11 cellular contexts compared by ENCODE assay signal in the genomic region with DNA sequence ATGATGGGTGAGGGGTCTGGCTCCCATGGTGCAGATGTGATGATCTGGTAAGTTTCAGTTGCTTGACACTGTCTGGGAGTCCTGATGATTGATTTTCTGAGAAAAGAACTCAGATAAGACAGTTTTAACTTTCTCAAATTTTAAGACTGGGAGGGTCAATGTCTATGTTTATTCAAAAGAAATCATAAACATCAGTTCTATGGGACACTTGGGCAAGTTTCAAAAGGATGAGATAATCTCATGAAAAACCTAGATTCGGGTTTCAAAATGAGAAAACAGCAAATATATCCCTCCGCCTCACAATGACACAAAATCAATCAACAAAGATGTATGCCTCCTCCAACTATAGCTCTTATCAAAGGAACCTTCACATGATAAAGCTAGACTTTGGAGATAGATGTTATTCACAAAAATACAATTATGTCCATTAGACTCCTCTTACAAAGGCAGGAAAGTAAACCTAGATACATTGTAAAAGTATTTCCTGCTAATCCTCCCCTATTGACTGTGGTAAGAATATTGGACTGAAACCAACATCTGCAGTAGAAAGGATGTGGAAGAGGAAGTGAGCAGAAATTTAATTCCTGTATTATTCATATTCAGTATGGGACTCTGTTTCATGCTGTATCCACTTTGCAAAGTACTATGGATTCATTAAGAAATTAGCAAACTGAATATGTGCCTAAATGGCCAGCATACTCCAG. TPM values are rescaled to one million over a fixed set of nuclear protein-coding genes. Genes with fewer than 3 reads are reported as not detected.
A peak's percentile ranks its signal among the peaks of the same experiment; 100 is the strongest.
DNase-seq lines count a peak whose midpoint lies in the region; ATAC-seq, FAIRE-seq and TF ChIP-seq lines count a peak whose summit lies in the region.
"Had no signal": no experiment of that assay in that cellular context is flagged by ENCODE, and none has a peak within 500 bp of the region (broad histone marks: within the 10 kb centered on the region; RNA-seq: fewer than 3 reads in every experiment).

No MANE protein-coding gene starts in this region.

- no peak overlapping the region for H3K27ac ChIP-seq in adrenal gland

- in situ Hi-C loops in GM13977 (cut with MboI; ENCODE audit: low pct_unique_long_range_greater_than_20kb, low sequenced_read_pairs, unreplicated experiment): no loop called here

- ATAC-seq in GM21447 (IDR thresholded peaks at IDR 0.05; ENCODE audit: unreplicated experiment) (peak; percentile 95), HG03378 (IDR thresholded peaks at IDR 0.05; ENCODE audit: unreplicated experiment) (peak; percentile 96)

- FAIRE-seq in bronchial epithelial cell (lab: Jason Lieb, UNC): no peak

- no peak overlapping the region for H3K4me3 Mint-ChIP-seq in nephron progenitor cell

- intact Hi-C loops in adrenal gland (cut with DNase I): no loop called here

- peaks cover 18% of the 10 kb centered on the region for H3K9me3 Mint-ChIP-seq in nephron progenitor cell

- H3K4me1 Mint-ChIP-seq in nephron progenitor cell: peaks cover 15% of the 10 kb centered on the region

- no peaks in the 10 kb centered on the region for H3K9me3 ChIP-seq in adrenal gland (replicated peaks in 1 of 3)

- no peak overlapping the region for H3K27ac Mint-ChIP-seq in nephron progenitor cell

- peaks cover 2% of the 10 kb centered on the region for H3K27me3 ChIP-seq in bronchial epithelial cell (ENCODE audit: control insufficient read depth, insufficient read depth, low read length)
- no peaks in the 10 kb centered on the region for H3K27me3 ChIP-seq in adrenal gland

- H3K4me3 ChIP-seq in bronchial epithelial cell (ENCODE audit: low read depth, low read length) (no peak overlapping the region), adrenal gland (no peak overlapping the region)

- TF ChIP-seq CTCF in GM13977 (IDR thresholded peaks at IDR 0.05; ENCODE audit: extremely low read depth, insufficient read depth, missing control alignments) (no peak), bronchial epithelial cell (IDR thresholded peaks at IDR 0.05; ENCODE audit: insufficient read depth, low read length, severe bottlenecking) (no peak), nephron progenitor cell (IDR thresholded peaks at IDR 0.05) (no peak), adrenal gland (IDR thresholded peaks at IDR 0.05) (no peak)

- TF ChIP-seq POLR2A in adrenal gland (IDR thresholded peaks at IDR 0.05): no peak

- H3K36me3 Mint-ChIP-seq in nephron progenitor cell (ENCODE audit: low read depth): peaks cover 20% of the 10 kb centered on the region

- no peaks in the 10 kb centered on the region for H3K27me3 Mint-ChIP-seq in nephron progenitor cell (ENCODE audit: low read depth, poor library complexity)

- WGBS in adrenal gland, 4 donors: 65 to 77% (median 74%) methylated on average over 2 of the region's 2 CpGs

- DNase-seq in GM13977 (ENCODE audit: low spot score): peak; percentile 7
- DNase-seq in bronchial epithelial cell (ENCODE audit: low read depth): peak; percentile 68
- no peak for DNase-seq in DMS79 treated with DMSO at 0.1 percent for 48 hours (lab: John Stamatoyannopoulos, UW)
- DNase-seq in nephron progenitor cell: no peak
- DNase-seq in adrenal gland: no peak
- no peak for DNase-seq in retina
- DNase-seq: activated CD4-positive, alpha-beta T cell treated with anti-CD3 and anti-CD28 coated beads, Interleukin-2, amount 50 U/mL, for 1 hour; occipital lobe had no signal

- no peaks in the 10 kb centered on the region for H3K4me1 ChIP-seq in adrenal gland (replicated peaks in 1 of 2)

- H3K36me3 ChIP-seq in bronchial epithelial cell (ENCODE audit: control insufficient read depth, insufficient read depth, low read length) (no peaks in the 10 kb centered on the region), adrenal gland (replicated peaks in 1 of 2) (no peaks in the 10 kb centered on the region)

RNA-seq across cellular contexts. Expression of gene SVIP, which starts 21.6 kb away (rescaled TPM):
- total RNA-seq in bronchial epithelial cell: 7.4 and 10.1 TPM in 2 replicates
- 10 to 100 TPM in 5 of 8 donors, 1 to 10 TPM in 3; 5.1 to 32.0 (median 14.2) TPM for total RNA-seq in adrenal gland
- polyA plus RNA-seq in adrenal gland: 10 to 100 TPM; 15.6 to 31.6 (median 21.0) TPM

RNA-seq across cellular contexts. Expression of gene CCDC179, which starts 52.3 kb away (rescaled TPM):
- total RNA-seq in bronchial epithelial cell: not detected in 2 replicates
- total RNA-seq in adrenal gland: not detected
- not detected for polyA plus RNA-seq in adrenal gland
- total RNA-seq: epithelial cell of proximal tubule, occipital lobe had no signal

Comparison
In these comparisons a context has a peak if more than half of its experiments do, and no peak if none do; other contexts are left out.
1. DNase-seq: peak in GM13977 (single experiment) and bronchial epithelial cell (single experiment); none in DMS79 treated with DMSO at 0.1 percent for 48 hours (single experiment), nephron progenitor cell (single experiment), adrenal gland (0 of 7) and retina (single experiment).